16 cellular contexts compared by ENCODE assay signal in the genomic region with DNA sequence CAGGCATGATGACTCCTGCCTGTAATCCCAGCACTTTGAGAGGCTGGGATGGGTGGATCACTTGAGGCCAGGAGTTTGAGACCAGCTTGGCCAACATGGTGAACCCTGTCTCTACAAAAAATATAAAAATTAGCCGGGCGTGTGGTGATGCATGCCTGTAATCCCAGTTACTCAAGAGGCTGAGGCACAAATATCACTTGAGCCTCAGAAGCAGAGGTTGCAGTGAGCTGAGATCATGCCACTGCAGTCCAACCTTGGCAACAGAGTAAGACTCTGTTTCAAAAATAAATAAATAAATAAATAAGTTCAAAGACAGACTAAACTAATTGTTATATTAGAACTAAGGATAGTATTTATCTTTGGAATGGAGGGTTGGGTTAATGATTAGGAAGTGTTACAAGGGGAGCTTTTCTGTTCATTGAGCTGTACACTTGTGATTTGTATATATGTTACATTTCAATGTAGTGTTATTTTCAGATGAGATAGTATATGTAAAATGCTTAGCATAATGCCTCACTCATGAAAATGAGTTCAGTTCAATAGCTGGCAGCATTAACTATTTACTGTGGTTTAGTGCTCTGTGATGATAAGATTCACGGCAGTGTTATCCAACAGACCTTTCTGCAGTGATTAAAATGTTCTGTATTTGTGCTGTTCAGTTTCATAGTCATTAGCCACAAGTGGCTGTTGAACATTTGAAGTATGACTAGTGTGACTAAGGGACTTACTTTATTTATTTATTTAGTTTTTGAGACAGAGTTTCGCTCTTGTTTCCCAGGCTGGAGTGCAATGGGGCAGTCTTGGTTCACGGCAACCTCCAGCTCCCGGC. TPM values are rescaled to one million over a fixed set of nuclear protein-coding genes. Genes with fewer than 3 reads are reported as not detected.
DNase-seq lines count a peak whose midpoint lies in the region; ATAC-seq and TF ChIP-seq lines count a peak whose summit lies in the region.
"Had no signal": no experiment of that assay in that cellular context is flagged by ENCODE, and none has a peak within 500 bp of the region (broad histone marks: within the 10 kb centered on the region; RNA-seq: fewer than 3 reads in every experiment).

No MANE protein-coding gene starts in this region.

- peaks cover 2% of the 10 kb centered on the region for H3K4me1 Mint-ChIP-seq in activated T-cell treated with anti-CD3 and anti-CD28 coated beads, Interleukin-2, amount 50 U/mL, for 4 hours (ENCODE audit: low read depth)

- no peak overlapping the region for H3K4me3 Mint-ChIP-seq in activated T-cell treated with anti-CD3 and anti-CD28 coated beads, Interleukin-2, amount 50 U/mL, for 4 hours
- H3K4me3 Mint-ChIP-seq: nephron; stimulated activated effector memory CD8-positive, alpha-beta T cell treated with anti-CD3 and anti-CD28 coated beads, Interleukin-12 subunit alpha, Interleukin-12 subunit beta, amount 100 ng/mL, for 72 hours had no signal

- intact Hi-C loops in Right ventricle myocardium inferior (cut with DNase I), result loop anchor here (5.0 kb wide), 2 partner anchors 47 to 68 kb away; a partner anchor contains a TSS
- intact Hi-C loops in cardiac septum (cut with DNase I), result loop anchor here (5.0 kb wide), 2 partner anchors 47 to 68 kb away; a partner anchor contains a TSS
- intact Hi-C loops in left lung (cut with DNase I), result no loop called here
- intact Hi-C loops in mucosa of descending colon (cut with DNase I, micrococcal nuclease), result no loop called here

- no peaks in the 10 kb centered on the region for H3K27me3 Mint-ChIP-seq in activated T-cell treated with anti-CD3 and anti-CD28 coated beads, Interleukin-2, amount 50 U/mL, for 4 hours (ENCODE audit: low read depth)

- DNase-seq in Right ventricle myocardium inferior (ENCODE audit: missing footprints), result no peak
- DNase-seq in cardiac septum (ENCODE audit: low spot score), result no peak
- no peak for DNase-seq in coronary artery (ENCODE audit: low spot score)
- no peak for DNase-seq in left lung
- no peak for DNase-seq in mucosa of descending colon
- DNase-seq in activated T-cell treated with anti-CD3 and anti-CD28 coated beads, Interleukin-2, amount 50 U/mL, for 4 hours, result no peak
- DNase-seq in activated effector memory CD4-positive, alpha-beta T cell treated with anti-CD3 and anti-CD28 coated beads, Interleukin-2, amount 50 U/mL, for 16 hours, result no peak
- no peak for DNase-seq in occipital lobe (lab: John Stamatoyannopoulos, UW)
- DNase-seq: activated gamma-delta T cell treated with Interleukin-2 at 50 U/mL for 16 hours, head of caudate nucleus, NCI-H1105 had no signal

- peak; percentile 29 for ATAC-seq in Right ventricle myocardium inferior
- ATAC-seq in left lung, result peak; percentile 76
- ATAC-seq in mucosa of descending colon, result no peak
- ATAC-seq in activated T-cell treated with anti-CD3 and anti-CD28 coated beads, Interleukin-2, amount 50 U/mL, for 4 hours, result no peak
- ATAC-seq: sciatic nerve; stimulated activated effector memory CD8-positive, alpha-beta T cell treated with anti-CD3 and anti-CD28 coated beads, Interleukin-12 subunit alpha, Interleukin-12 subunit beta, amount 100 ng/mL, for 72 hours had no signal

- H3K9me3 ChIP-seq in left lung (no peaks in the 10 kb centered on the region), mucosa of descending colon (no peaks in the 10 kb centered on the region)
- H3K9me3 ChIP-seq: upper lobe of left lung had no signal

- peaks cover 9% of the 10 kb centered on the region for H3K36me3 Mint-ChIP-seq in activated T-cell treated with anti-CD3 and anti-CD28 coated beads, Interleukin-2, amount 50 U/mL, for 4 hours (ENCODE audit: insufficient read depth)
- H3K36me3 Mint-ChIP-seq: stimulated activated effector memory CD8-positive, alpha-beta T cell treated with anti-CD3 and anti-CD28 coated beads, Interleukin-12 subunit alpha, Interleukin-12 subunit beta, amount 100 ng/mL, for 72 hours had no signal

- H3K27ac ChIP-seq in coronary artery (peak overlapping the region; percentile 1 to 78), left lung (peak overlapping the region in 1 of 2 donors; percentile 22)
- H3K27ac ChIP-seq: VCaP had no signal

- no peak for TF ChIP-seq CTCF in coronary artery (IDR thresholded peaks at IDR 0.05)
- TF ChIP-seq CTCF in left lung (IDR thresholded peaks at IDR 0.05), result no peak
- no peak for TF ChIP-seq CTCF in mucosa of descending colon (IDR thresholded peaks at IDR 0.05)

- no peak overlapping the region for H3K4me3 ChIP-seq in coronary artery
- no peak overlapping the region for H3K4me3 ChIP-seq in left lung
- no peak overlapping the region for H3K4me3 ChIP-seq in mucosa of descending colon
- H3K4me3 ChIP-seq: upper lobe of left lung had no signal

- H3K36me3 ChIP-seq in left lung (no peaks in the 10 kb centered on the region), mucosa of descending colon (ENCODE audit: low read depth) (no peaks in the 10 kb centered on the region)
- H3K36me3 ChIP-seq: upper lobe of left lung had no signal

- no peaks in the 10 kb centered on the region for H3K27me3 ChIP-seq in left lung
- H3K27me3 ChIP-seq: upper lobe of left lung had no signal

- H3K4me1 ChIP-seq in left lung (peaks cover 0 to 31% of the 10 kb centered on the region in 2 donors), mucosa of descending colon (ENCODE audit: low read depth) (no peaks in the 10 kb centered on the region)

- H3K9me3 Mint-ChIP-seq in activated T-cell treated with anti-CD3 and anti-CD28 coated beads, Interleukin-2, amount 50 U/mL, for 4 hours, result no peaks in the 10 kb centered on the region
- H3K9me3 Mint-ChIP-seq: nephron; stimulated activated effector memory CD8-positive, alpha-beta T cell treated with anti-CD3 and anti-CD28 coated beads, Interleukin-12 subunit alpha, Interleukin-12 subunit beta, amount 100 ng/mL, for 72 hours had no signal

RNA-seq across cellular contexts. Expression of a gene that starts 47.7 kb away (rescaled TPM):
- total RNA-seq in Right ventricle myocardium inferior, result 45.1 TPM
- total RNA-seq in cardiac septum, result 48.7 TPM
- total RNA-seq in left lung, result 10 to 100 TPM; 63.1 to 73.3 TPM
- 10 to 100 TPM; 44.2 to 51.5 (median 50.7) TPM for total RNA-seq in mucosa of descending colon
- total RNA-seq in activated T-cell treated with anti-CD3 and anti-CD28 coated beads, Interleukin-2, amount 50 U/mL, for 4 hours, result 10 to 100 TPM; 29.6 to 31.9 (median 31.5) TPM
- total RNA-seq in occipital lobe, result 68.3 TPM

Comparison
In these comparisons a context has a peak if more than half of its experiments do, and no peak if none do; other contexts are left out.
1. ATAC-seq: peak in Right ventricle myocardium inferior (single experiment) and left lung (single experiment); none in mucosa of descending colon (single experiment) and activated T-cell treated with anti-CD3 and anti-CD28 coated beads, Interleukin-2, amount 50 U/mL, for 4 hours (0 of 2).
2. intact Hi-C loops: an anchor here in Right ventricle myocardium inferior (5.0 kb wide) and cardiac septum (5.0 kb wide); none called in left lung and mucosa of descending colon.